In the genomic region with DNA sequence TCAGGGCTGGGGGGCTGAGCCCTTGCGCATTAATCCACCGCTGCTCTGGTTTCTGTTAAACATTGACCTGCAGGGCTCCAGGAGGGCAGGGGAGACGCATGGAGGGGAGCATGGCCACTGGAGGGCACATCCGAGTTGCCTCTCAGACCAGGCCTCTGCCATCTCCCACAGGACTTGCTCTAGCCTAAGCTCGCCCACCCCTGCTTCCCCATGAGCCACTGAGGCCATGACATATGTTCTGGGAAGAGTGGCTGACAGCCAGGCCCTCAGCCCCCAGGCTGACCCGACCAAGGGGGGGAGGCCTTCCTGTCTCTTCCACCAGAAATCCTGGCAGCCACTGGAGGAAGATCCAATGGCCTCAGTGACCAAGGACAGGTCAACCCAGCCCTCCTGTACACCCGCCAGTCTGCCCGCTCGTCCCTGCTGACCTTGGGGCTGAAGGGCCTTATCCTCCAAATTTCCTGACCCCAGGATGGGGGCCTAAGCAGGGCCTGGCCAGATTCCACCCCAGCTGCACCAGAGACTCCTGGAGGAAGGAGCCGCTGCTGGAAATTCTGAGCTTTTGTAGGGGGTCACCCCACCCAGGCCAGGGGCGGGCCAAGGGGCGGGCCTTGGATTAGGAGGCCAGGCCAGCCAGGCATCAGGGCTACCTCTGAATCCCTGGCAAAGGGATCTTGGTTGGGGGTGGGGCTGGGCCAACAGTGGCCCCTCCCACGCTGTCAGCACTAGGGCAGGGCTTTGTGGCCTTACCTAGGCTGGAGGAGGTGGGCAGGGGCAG, we compare ENCODE assay signal across 1 cellular context.
TF ChIP-seq lines count a peak whose summit lies in the region.

HYAL1 (minus strand) TSS at position 537 of the 778 bp plus-strand sequence. CDS start 618 bp downstream, outside the sequence.

TF ChIP-seq in K562, 482 proteins besides CTCF, POLR2A, EP300 and RAD21 (continued from another document):
- TF ChIP-seq ATF3 (IDR thresholded peaks at IDR 0.05) (no peak), ATF3 (CRISPR knock-in tag; conservative IDR thresholded peaks at IDR 0.05) (no peak), ZC3H8 (IDR thresholded peaks at IDR 0.05) (no peak), POLR2B (IDR thresholded peaks at IDR 0.05; ENCODE audit: low read depth, partially characterized antibody) (peak; percentile 61), ZNF644 (tag; IDR thresholded peaks at IDR 0.05; ENCODE audit: low read depth) (no peak), CBX8 (IDR thresholded peaks at IDR 0.05; ENCODE audit: borderline replicate concordance, extremely low read depth, low read depth, low read length, poor library complexity, severe bottlenecking) (no peak), LEF1 (IDR thresholded peaks at IDR 0.05) (no peak), ARID3A (IDR thresholded peaks at IDR 0.05; ENCODE audit: borderline replicate concordance, low read depth, low read length) (no peak), SRSF3 (IDR thresholded peaks at IDR 0.05; ENCODE audit: insufficient read depth, low read length) (no peak), ZNF75A (CRISPR knock-in tag; IDR thresholded peaks at IDR 0.05) (no peak), ILK (tag; IDR thresholded peaks at IDR 0.05; ENCODE audit: borderline replicate concordance, low read depth) (no peak), EHMT2 (IDR thresholded peaks at IDR 0.05) (no peak), ZNF175 (CRISPR knock-in tag; IDR thresholded peaks at IDR 0.05; ENCODE audit: low read depth) (no peak), ZNF699 (CRISPR knock-in tag; IDR thresholded peaks at IDR 0.05; ENCODE audit: insufficient replicate concordance) (no peak), DDX20 (tag; IDR thresholded peaks at IDR 0.05; ENCODE audit: low read depth) (no peak), NFIC (IDR thresholded peaks at IDR 0.05) (0 out of 2 replicates have a peak, but pooled peaks have one; percentile 7), E4F1 (CRISPR knock-in tag; IDR thresholded peaks at IDR 0.05; ENCODE audit: borderline replicate concordance) (no peak), ZNF76 (CRISPR knock-in tag; IDR thresholded peaks at IDR 0.05; ENCODE audit: borderline replicate concordance) (no peak), COPS2 (conservative IDR thresholded peaks at IDR 0.05) (no peak), NR2C1 (IDR thresholded peaks at IDR 0.05) (no peak), NR2C1 (tag; IDR thresholded peaks at IDR 0.05) (no peak), U2AF2 (optimal IDR thresholded peaks at IDR 0.05; ENCODE audit: low read depth, low read length) (no peak), FOS (IDR thresholded peaks at IDR 0.05; ENCODE audit: extremely low read depth, insufficient read length) (no peak), GTF2F1 (IDR thresholded peaks at IDR 0.05; ENCODE audit: low read depth, low read length) (peak; percentile 63; the same call in 1 of the 2 replicates), RB1 (IDR thresholded peaks at IDR 0.05; ENCODE audit: low read depth) (no peak), GATAD2B (IDR thresholded peaks at IDR 0.05; ENCODE audit: borderline replicate concordance) (no peak), ZFP36 (IDR thresholded peaks at IDR 0.05; ENCODE audit: low read depth, low read length, partially characterized antibody) (peak; percentile 66), TRIM24 (IDR thresholded peaks at IDR 0.05) (no peak), ZNF197 (CRISPR knock-in tag; IDR thresholded peaks at IDR 0.05; ENCODE audit: low read depth) (no peak), EGR1 (conservative IDR thresholded peaks at IDR 0.05) (no peak), ARHGAP35 (IDR thresholded peaks at IDR 0.05; ENCODE audit: partially characterized antibody) (no peak), ZNF395 (CRISPR knock-in tag; IDR thresholded peaks at IDR 0.05) (no peak), RFX1 (IDR thresholded peaks at IDR 0.05) (no peak), GTF2A2 (tag; IDR thresholded peaks at IDR 0.05) (no peak)
- TF ChIP-seq, protein P1, sequence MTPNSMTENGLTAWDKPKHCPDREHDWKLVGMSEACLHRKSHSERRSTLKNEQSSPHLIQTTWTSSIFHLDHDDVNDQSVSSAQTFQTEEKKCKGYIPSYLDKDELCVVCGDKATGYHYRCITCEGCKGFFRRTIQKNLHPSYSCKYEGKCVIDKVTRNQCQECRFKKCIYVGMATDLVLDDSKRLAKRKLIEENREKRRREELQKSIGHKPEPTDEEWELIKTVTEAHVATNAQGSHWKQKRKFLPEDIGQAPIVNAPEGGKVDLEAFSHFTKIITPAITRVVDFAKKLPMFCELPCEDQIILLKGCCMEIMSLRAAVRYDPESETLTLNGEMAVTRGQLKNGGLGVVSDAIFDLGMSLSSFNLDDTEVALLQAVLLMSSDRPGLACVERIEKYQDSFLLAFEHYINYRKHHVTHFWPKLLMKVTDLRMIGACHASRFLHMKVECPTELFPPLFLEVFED (CRISPR knock-in tag; conservative IDR thresholded peaks at IDR 0.05): no peak
- TF ChIP-seq, protein P2, sequence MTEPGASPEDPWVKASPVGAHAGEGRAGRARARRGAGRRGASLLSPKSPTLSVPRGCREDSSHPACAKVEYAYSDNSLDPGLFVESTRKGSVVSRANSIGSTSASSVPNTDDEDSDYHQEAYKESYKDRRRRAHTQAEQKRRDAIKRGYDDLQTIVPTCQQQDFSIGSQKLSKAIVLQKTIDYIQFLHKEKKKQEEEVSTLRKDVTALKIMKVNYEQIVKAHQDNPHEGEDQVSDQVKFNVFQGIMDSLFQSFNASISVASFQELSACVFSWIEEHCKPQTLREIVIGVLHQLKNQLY (CRISPR knock-in tag; conservative IDR thresholded peaks at IDR 0.05): no peak
- TF ChIP-seq, protein P3, sequence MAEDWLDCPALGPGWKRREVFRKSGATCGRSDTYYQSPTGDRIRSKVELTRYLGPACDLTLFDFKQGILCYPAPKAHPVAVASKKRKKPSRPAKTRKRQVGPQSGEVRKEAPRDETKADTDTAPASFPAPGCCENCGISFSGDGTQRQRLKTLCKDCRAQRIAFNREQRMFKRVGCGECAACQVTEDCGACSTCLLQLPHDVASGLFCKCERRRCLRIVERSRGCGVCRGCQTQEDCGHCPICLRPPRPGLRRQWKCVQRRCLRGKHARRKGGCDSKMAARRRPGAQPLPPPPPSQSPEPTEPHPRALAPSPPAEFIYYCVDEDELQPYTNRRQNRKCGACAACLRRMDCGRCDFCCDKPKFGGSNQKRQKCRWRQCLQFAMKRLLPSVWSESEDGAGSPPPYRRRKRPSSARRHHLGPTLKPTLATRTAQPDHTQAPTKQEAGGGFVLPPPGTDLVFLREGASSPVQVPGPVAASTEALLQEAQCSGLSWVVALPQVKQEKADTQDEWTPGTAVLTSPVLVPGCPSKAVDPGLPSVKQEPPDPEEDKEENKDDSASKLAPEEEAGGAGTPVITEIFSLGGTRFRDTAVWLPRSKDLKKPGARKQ (CRISPR knock-in tag; IDR thresholded peaks at IDR 0.05): no peak
- TF ChIP-seq, protein P4, sequence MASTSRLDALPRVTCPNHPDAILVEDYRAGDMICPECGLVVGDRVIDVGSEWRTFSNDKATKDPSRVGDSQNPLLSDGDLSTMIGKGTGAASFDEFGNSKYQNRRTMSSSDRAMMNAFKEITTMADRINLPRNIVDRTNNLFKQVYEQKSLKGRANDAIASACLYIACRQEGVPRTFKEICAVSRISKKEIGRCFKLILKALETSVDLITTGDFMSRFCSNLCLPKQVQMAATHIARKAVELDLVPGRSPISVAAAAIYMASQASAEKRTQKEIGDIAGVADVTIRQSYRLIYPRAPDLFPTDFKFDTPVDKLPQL (IDR thresholded peaks at IDR 0.05; ENCODE audit: extremely low read depth, insufficient read length): no peak
- TF ChIP-seq, protein P5, sequence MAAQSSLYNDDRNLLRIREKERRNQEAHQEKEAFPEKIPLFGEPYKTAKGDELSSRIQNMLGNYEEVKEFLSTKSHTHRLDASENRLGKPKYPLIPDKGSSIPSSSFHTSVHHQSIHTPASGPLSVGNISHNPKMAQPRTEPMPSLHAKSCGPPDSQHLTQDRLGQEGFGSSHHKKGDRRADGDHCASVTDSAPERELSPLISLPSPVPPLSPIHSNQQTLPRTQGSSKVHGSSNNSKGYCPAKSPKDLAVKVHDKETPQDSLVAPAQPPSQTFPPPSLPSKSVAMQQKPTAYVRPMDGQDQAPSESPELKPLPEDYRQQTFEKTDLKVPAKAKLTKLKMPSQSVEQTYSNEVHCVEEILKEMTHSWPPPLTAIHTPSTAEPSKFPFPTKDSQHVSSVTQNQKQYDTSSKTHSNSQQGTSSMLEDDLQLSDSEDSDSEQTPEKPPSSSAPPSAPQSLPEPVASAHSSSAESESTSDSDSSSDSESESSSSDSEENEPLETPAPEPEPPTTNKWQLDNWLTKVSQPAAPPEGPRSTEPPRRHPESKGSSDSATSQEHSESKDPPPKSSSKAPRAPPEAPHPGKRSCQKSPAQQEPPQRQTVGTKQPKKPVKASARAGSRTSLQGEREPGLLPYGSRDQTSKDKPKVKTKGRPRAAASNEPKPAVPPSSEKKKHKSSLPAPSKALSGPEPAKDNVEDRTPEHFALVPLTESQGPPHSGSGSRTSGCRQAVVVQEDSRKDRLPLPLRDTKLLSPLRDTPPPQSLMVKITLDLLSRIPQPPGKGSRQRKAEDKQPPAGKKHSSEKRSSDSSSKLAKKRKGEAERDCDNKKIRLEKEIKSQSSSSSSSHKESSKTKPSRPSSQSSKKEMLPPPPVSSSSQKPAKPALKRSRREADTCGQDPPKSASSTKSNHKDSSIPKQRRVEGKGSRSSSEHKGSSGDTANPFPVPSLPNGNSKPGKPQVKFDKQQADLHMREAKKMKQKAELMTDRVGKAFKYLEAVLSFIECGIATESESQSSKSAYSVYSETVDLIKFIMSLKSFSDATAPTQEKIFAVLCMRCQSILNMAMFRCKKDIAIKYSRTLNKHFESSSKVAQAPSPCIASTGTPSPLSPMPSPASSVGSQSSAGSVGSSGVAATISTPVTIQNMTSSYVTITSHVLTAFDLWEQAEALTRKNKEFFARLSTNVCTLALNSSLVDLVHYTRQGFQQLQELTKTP (IDR thresholded peaks at IDR 0.05; ENCODE audit: low read depth in 1 of 2, partially characterized antibody in 2 of 2): no peak
